In the genomic region with DNA sequence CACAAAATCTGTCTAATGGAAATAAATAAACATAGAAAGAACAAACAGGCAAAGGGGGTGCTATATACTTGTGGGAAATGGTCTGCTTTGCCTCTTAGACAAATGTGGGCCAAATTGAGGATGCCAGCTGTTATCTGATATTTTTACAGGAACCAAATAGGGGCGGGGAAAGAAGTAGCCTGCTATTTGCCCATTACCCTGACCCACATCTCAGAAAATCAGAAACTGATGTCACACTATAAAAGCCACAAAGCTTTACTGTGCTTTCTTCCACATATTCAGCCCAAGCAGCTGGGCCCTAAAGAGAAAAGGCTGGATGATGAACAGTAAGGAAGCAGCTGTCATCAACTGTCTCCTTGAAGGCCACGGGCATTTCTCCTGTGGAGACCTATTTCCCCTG, we compare ENCODE assay signal across 29 cellular contexts.
"Had no signal": no experiment of that assay in that cellular context is flagged by ENCODE, and none has a peak within 500 bp of the region (broad histone marks: within the 10 kb centered on the region; RNA-seq: fewer than 3 reads in every experiment).

No MANE protein-coding gene starts in this region.

- H3K27me3 Mint-ChIP-seq: naive thymus-derived CD4-positive, alpha-beta T cell; natural killer cell treated with Interleukin-12 subunit alpha and Interleukin-12 subunit beta and Interleukin-15 and Interleukin-18, amount 100 ng/mL, for 72 hours; stimulated activated memory B cell treated with anti-CD40 and anti-IgM and Interleukin-4, amounts not matched to agents 10 μg/mL and 1 μg/mL and 100 μg/mL, for 72 hours; stimulated activated naive CD8-positive, alpha-beta T cell treated with anti-CD3 and anti-CD28 coated beads, Interleukin-15, amount 100 ng/mL, for 72 hours; type B pancreatic cell had no signal

- ATAC-seq: left colon; left lung; lower lobe of right lung; naive thymus-derived CD4-positive, alpha-beta T cell; natural killer cell treated with Interleukin-12 subunit alpha and Interleukin-12 subunit beta and Interleukin-15 and Interleukin-18, amount 100 ng/mL, for 72 hours; pancreas; right cardiac atrium; sciatic nerve; stimulated activated memory B cell treated with anti-CD40 and anti-IgM and Interleukin-4, amounts not matched to agents 10 μg/mL and 1 μg/mL and 100 μg/mL, for 72 hours; stimulated activated naive CD8-positive, alpha-beta T cell treated with anti-CD3 and anti-CD28 coated beads, Interleukin-15, amount 100 ng/mL, for 72 hours had no signal

- H3K4me3 Mint-ChIP-seq: immature natural killer cell; naive thymus-derived CD4-positive, alpha-beta T cell; natural killer cell treated with Interleukin-12 subunit alpha and Interleukin-12 subunit beta and Interleukin-15 and Interleukin-18, amount 100 ng/mL, for 72 hours; neural crest cell; stimulated activated memory B cell treated with anti-CD40 and anti-IgM and Interleukin-4, amounts not matched to agents 10 μg/mL and 1 μg/mL and 100 μg/mL, for 72 hours; stimulated activated naive CD8-positive, alpha-beta T cell treated with anti-CD3 and anti-CD28 coated beads, Interleukin-15, amount 100 ng/mL, for 72 hours; type B pancreatic cell had no signal

- DNase-seq: hypothalamus; immature natural killer cell; kidney; left colon; left lung; lower lobe of right lung; mammary epithelial cell; mesenchymal stem cell; naive thymus-derived CD4-positive, alpha-beta T cell; nucleus accumbens; pancreas; posterior cingulate gyrus; retina; right cardiac atrium; stimulated activated CD4-positive, alpha-beta T cell treated with anti-CD3 and anti-CD28 coated beads, Interleukin-1b, Interleukin-23, amount 100 ng/mL, for 48 hours; stimulated activated CD4-positive, alpha-beta T cell treated with anti-CD3 and anti-CD28 coated beads, Interleukin-2, amount 100 ng/mL, for 48 hours; stimulated activated CD4-positive, alpha-beta T cell treated with anti-CD3 and anti-CD28 coated beads, Interleukin-4, amount 100 ng/mL, for 4 hours; stimulated activated CD8-positive, alpha-beta memory T cell treated with anti-CD3 and anti-CD28 coated beads, Interleukin-4, amount 100 ng/mL, for 48 hours; stimulated activated naive CD4-positive, alpha-beta T cell treated with Interleukin-2 at 50 U/mL for 16 hours; stimulated activated naive CD8-positive, alpha-beta T cell treated with anti-CD3 and anti-CD28 coated beads, Interleukin-15, amount 100 ng/mL, for 72 hours; substantia nigra; uterus had no signal

- H3K27ac ChIP-seq: left lung, lower lobe of right lung, pancreas, prostate gland, tibial nerve, uterus had no signal

- H3K36me3 Mint-ChIP-seq: immature natural killer cell; natural killer cell treated with Interleukin-12 subunit alpha and Interleukin-12 subunit beta and Interleukin-15 and Interleukin-18, amount 100 ng/mL, for 72 hours; stimulated activated memory B cell treated with anti-CD40 and anti-IgM and Interleukin-4, amounts not matched to agents 10 μg/mL and 1 μg/mL and 100 μg/mL, for 72 hours; type B pancreatic cell had no signal

- H3K9me3 Mint-ChIP-seq: type B pancreatic cell had no signal

- H3K9me3 ChIP-seq: left lung, lower lobe of right lung, pancreas, prostate gland, tibial nerve, uterus had no signal

- H3K27me3 ChIP-seq: left lung, pancreas, tibial nerve, uterus had no signal

- H3K27ac Mint-ChIP-seq: immature natural killer cell; naive thymus-derived CD4-positive, alpha-beta T cell; natural killer cell treated with Interleukin-12 subunit alpha and Interleukin-12 subunit beta and Interleukin-15 and Interleukin-18, amount 100 ng/mL, for 72 hours; stimulated activated memory B cell treated with anti-CD40 and anti-IgM and Interleukin-4, amounts not matched to agents 10 μg/mL and 1 μg/mL and 100 μg/mL, for 72 hours; stimulated activated naive CD8-positive, alpha-beta T cell treated with anti-CD3 and anti-CD28 coated beads, Interleukin-15, amount 100 ng/mL, for 72 hours; type B pancreatic cell had no signal

- H3K4me1 Mint-ChIP-seq: immature natural killer cell; stimulated activated memory B cell treated with anti-CD40 and anti-IgM and Interleukin-4, amounts not matched to agents 10 μg/mL and 1 μg/mL and 100 μg/mL, for 72 hours; stimulated activated naive CD8-positive, alpha-beta T cell treated with anti-CD3 and anti-CD28 coated beads, Interleukin-15, amount 100 ng/mL, for 72 hours had no signal
